In genomic region chr1:121519042-121519755, GRCh38 we compare ENCODE assay signal across 8 cellular contexts.
DNase-seq lines count a peak whose midpoint lies in the region; ATAC-seq lines count a peak whose summit lies in the region.

No MANE protein-coding gene starts in this region.

- DNase-seq in NCI-H1105 (lab: John Stamatoyannopoulos, UW), result peak; percentile 96
- peak; percentile 83 for DNase-seq in central memory CD4-positive, alpha-beta T cell
- peak; percentile 93 for DNase-seq in left lobe of liver (ENCODE audit: low spot score)
- DNase-seq in stimulated activated CD4-positive, alpha-beta T cell treated with anti-CD3 and anti-CD28 coated beads, Interleukin-4, amount 100 ng/mL, for 24 hours, result peak; percentile 84
- no peak for DNase-seq in COLO829 (ENCODE audit: low spot score)

- ATAC-seq in GM18511 (IDR thresholded peaks at IDR 0.05; ENCODE audit: unreplicated experiment), result peak; percentile 42
- peak; percentile 93 for ATAC-seq in activated CD4-positive, CD25-positive, alpha-beta regulatory T cell treated with anti-CD3 and anti-CD28 coated beads, Interleukin-2, amount 50 U/mL, for 24 hours
- ATAC-seq in left lobe of liver, result peak; percentile 86
- no peak for ATAC-seq in GM21390 (IDR thresholded peaks at IDR 0.05; ENCODE audit: unreplicated experiment)
